ENCODE assay signal across 17 cellular contexts in genomic region chr12:66859751-66860440, GRCh38.
A peak's percentile ranks its signal among the peaks of the same experiment; 100 is the strongest.
DNase-seq lines count a peak whose midpoint lies in the region; ATAC-seq and TF ChIP-seq lines count a peak whose summit lies in the region.
"Had no signal": no experiment of that assay in that cellular context is flagged by ENCODE, and none has a peak within 500 bp of the region (broad histone marks: within the 10 kb centered on the region; RNA-seq: fewer than 3 reads in every experiment).

No MANE protein-coding gene starts in this region.

- no peaks in the 10 kb centered on the region for H3K9me3 ChIP-seq in DOHH2 (ENCODE audit: control insufficient read depth, insufficient read depth, low read length)
- no peaks in the 10 kb centered on the region for H3K9me3 ChIP-seq in Karpas-422 (ENCODE audit: low read length)
- H3K9me3 ChIP-seq: BLaER1 had no signal

- H2BK120ac ChIP-seq in mesendoderm (ENCODE audit: low read depth, low read length), result no peak overlapping the region

- no peak overlapping the region for H4K8ac ChIP-seq in mesendoderm (ENCODE audit: low read depth, low read length)

- H3K4me3 ChIP-seq in DOHH2 (ENCODE audit: low read length), result no peak overlapping the region
- H3K4me3 ChIP-seq in Karpas-422 (ENCODE audit: low read length), result no peak overlapping the region
- H3K4me3 ChIP-seq in mesendoderm (ENCODE audit: low read length), result no peak overlapping the region
- H3K4me3 ChIP-seq: BLaER1 had no signal

- H3K4ac ChIP-seq in mesendoderm (ENCODE audit: low read depth, low read length), result no peak overlapping the region

- ATAC-seq in left colon, result no peak
- ATAC-seq: HCT116 had no signal

- H2BK15ac ChIP-seq in mesendoderm (replicated peaks; ENCODE audit: low read depth), result no peak overlapping the region

- H2AFZ ChIP-seq in Karpas-422 (ENCODE audit: low read length), result no peak overlapping the region

- H3K9me2 ChIP-seq in DOHH2 (replicated peaks; ENCODE audit: control insufficient read depth, low read length) (no peaks in the 10 kb centered on the region), Karpas-422 (replicated peaks; ENCODE audit: insufficient read depth, low read length) (no peaks in the 10 kb centered on the region)

- H2BK5ac ChIP-seq in mesendoderm (ENCODE audit: low read length), result no peak overlapping the region

- no peak overlapping the region for H3K18ac ChIP-seq in mesendoderm (ENCODE audit: low read length)

- H4K20me1 ChIP-seq in DOHH2 (ENCODE audit: control insufficient read depth, insufficient read depth, low read depth, low read length) (no peaks in the 10 kb centered on the region), Karpas-422 (ENCODE audit: insufficient read depth, low read depth, low read length) (no peaks in the 10 kb centered on the region)
- H4K20me1 ChIP-seq: BLaER1 had no signal

- no peak for TF ChIP-seq CTCF in DOHH2 (IDR thresholded peaks at IDR 0.05; ENCODE audit: low read depth, low read length, poor library complexity, severe bottlenecking)

- H3K27me3 ChIP-seq in DOHH2 (ENCODE audit: control insufficient read depth, low read length) (0 out of 2 replicates have a peak, but pooled peaks cover 3% of the 10 kb centered on the region), Karpas-422 (ENCODE audit: low read length) (no peaks in the 10 kb centered on the region), mesendoderm (ENCODE audit: insufficient read depth, low read length, poor library complexity) (no peaks in the 10 kb centered on the region)
- H3K27me3 ChIP-seq: BLaER1 had no signal

- H3K36me3 ChIP-seq in DOHH2 (ENCODE audit: control insufficient read depth, low read length), result no peaks in the 10 kb centered on the region
- no peaks in the 10 kb centered on the region for H3K36me3 ChIP-seq in Karpas-422 (ENCODE audit: insufficient read depth, low read length)
- H3K36me3 ChIP-seq in mesendoderm (ENCODE audit: control insufficient read depth, insufficient read depth, low read length), result no peaks in the 10 kb centered on the region
- H3K36me3 ChIP-seq: BLaER1 had no signal

- H3K4me1 ChIP-seq in DOHH2 (ENCODE audit: control insufficient read depth, low read length) (peaks cover 21% of the 10 kb centered on the region), Karpas-422 (ENCODE audit: low read length) (peaks cover 10% of the 10 kb centered on the region), mesendoderm (ENCODE audit: control insufficient read depth, low read depth, low read length) (no peaks in the 10 kb centered on the region)
- H3K4me1 ChIP-seq: BLaER1 had no signal

- H4K5ac ChIP-seq in mesendoderm (ENCODE audit: low read length), result no peak overlapping the region

- H2AK5ac ChIP-seq in mesendoderm (ENCODE audit: low read length), result no peak overlapping the region

- no peaks in the 10 kb centered on the region for H3K79me1 ChIP-seq in mesendoderm (ENCODE audit: low read length)

- H3K9ac ChIP-seq in Karpas-422 (ENCODE audit: low read length) (no peak overlapping the region), mesendoderm (ENCODE audit: low read length) (no peak overlapping the region)
- H3K9ac ChIP-seq: BLaER1 had no signal

- H3F3A ChIP-seq in DOHH2 (ENCODE audit: control insufficient read depth, insufficient read depth), result no peaks in the 10 kb centered on the region

- H3K79me2 ChIP-seq in DOHH2 (ENCODE audit: control insufficient read depth, low read length) (peaks cover 4% of the 10 kb centered on the region; the same call in 1 of the 2 replicates), Karpas-422 (ENCODE audit: low read length) (no peaks in the 10 kb centered on the region), mesendoderm (ENCODE audit: control insufficient read depth, insufficient read depth, low read length) (no peaks in the 10 kb centered on the region)

- intact Hi-C loops in left colon (cut with DNase I, micrococcal nuclease), result no loop called here

- H3K27ac ChIP-seq in DOHH2 (ENCODE audit: low read depth, low read length) (no peak overlapping the region), Karpas-422 (ENCODE audit: low read length) (no peak overlapping the region), mesendoderm (ENCODE audit: low read depth, low read length) (no peak overlapping the region)
- H3K27ac ChIP-seq: BLaER1 had no signal

- H3K23ac ChIP-seq in mesendoderm (ENCODE audit: low read length), result no peak overlapping the region

- no CpG with 5 or more reads among the region's 7 CpGs for WGBS in mesendoderm (ENCODE audit: extremely low coverage, insufficient coverage, low lambda C conversion rate)

- DNase-seq in Karpas-422 (peak; percentile 39), astrocyte of the hippocampus (ENCODE audit: low read depth, low spot score) (peak; percentile 3), mesendoderm (peak; percentile 51), NOMO-1 treated with DMSO at 0.1 percent for 48 hours (lab: John Stamatoyannopoulos, UW; ENCODE audit: unreplicated experiment) (no peak), left colon (no peak), NCI-H2171 (lab: John Stamatoyannopoulos, UW) (no peak)
- DNase-seq: CD4-positive, alpha-beta memory T cell; EL; GOT3; MM.1S; NCI-H1105; NCI-H1694 treated with DMSO at 0.1 percent for 48 hours; NCI-H526; Right ventricle myocardium superior had no signal

- H3K56ac ChIP-seq in mesendoderm (ENCODE audit: low read length), result no peak overlapping the region

- H3K4me2 ChIP-seq in DOHH2 (ENCODE audit: low read length), result peak overlapping the region; percentile 6
- no peak overlapping the region for H3K4me2 ChIP-seq in Karpas-422 (ENCODE audit: low read depth, low read length, poor library complexity, severe bottlenecking)
- no peak overlapping the region for H3K4me2 ChIP-seq in mesendoderm (ENCODE audit: low read length)
- H3K4me2 ChIP-seq: BLaER1 had no signal

Comparison
In these comparisons a context has a peak if more than half of its experiments do, and no peak if none do; other contexts are left out.
1. DNase-seq: peak in Karpas-422 (single experiment), astrocyte of the hippocampus (single experiment) and mesendoderm (single experiment); none in NOMO-1 treated with DMSO at 0.1 percent for 48 hours (single experiment), left colon (0 of 2) and NCI-H2171 (single experiment).